ENCODE assay signal across 29 cellular contexts in the genomic region with DNA sequence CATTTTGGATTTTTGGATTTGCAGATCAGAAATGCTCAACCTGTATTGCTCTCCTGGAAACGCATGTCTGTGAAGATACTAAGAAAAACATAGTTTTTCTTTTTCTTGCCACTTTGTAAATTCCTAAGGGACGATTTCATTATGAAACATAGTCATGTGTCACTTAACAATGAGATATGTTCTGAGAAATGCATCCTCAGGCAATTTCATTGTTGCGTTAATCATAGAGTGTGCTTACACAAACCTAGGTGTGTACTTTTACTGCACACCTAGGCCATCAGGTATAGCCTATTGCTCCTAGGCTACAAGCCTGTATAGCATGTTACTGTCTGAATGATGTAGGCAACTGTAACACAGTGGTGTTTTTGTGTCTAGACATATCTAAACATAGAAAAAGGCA. TPM values are rescaled to one million over a fixed set of nuclear protein-coding genes. Genes with fewer than 3 reads are reported as not detected.
DNase-seq lines count a peak whose midpoint lies in the region; ATAC-seq and TF ChIP-seq lines count a peak whose summit lies in the region.
"Had no signal": no experiment of that assay in that cellular context is flagged by ENCODE, and none has a peak within 500 bp of the region (broad histone marks: within the 10 kb centered on the region; RNA-seq: fewer than 3 reads in every experiment).

No MANE protein-coding gene starts in this region.

- H3K9ac ChIP-seq in SK-N-SH (no peak overlapping the region), neuronal stem cell (ENCODE audit: low read depth, low read length, poor library complexity) (no peak overlapping the region)

- H3K79me1 ChIP-seq in neuronal stem cell (ENCODE audit: low read depth, low read length), result no peaks in the 10 kb centered on the region

- DNase-seq in SK-N-SH, result no peak
- DNase-seq in RKO (ENCODE audit: low spot score), result peak; percentile 11
- DNase-seq in effector memory CD8-positive, alpha-beta T cell, result no peak
- peak; percentile 31 for DNase-seq in renal cortical epithelial cell (ENCODE audit: low read depth)
- DNase-seq in stimulated activated CD4-positive, alpha-beta T cell treated with anti-CD3 and anti-CD28 coated beads, Interleukin-15, amount 100 ng/mL, for 24 hours, result no peak
- no peak for DNase-seq in neuronal stem cell (ENCODE audit: low spot score)
- DNase-seq: activated CD4-positive, alpha-beta T cell treated with anti-CD3 and anti-CD28 coated beads, Interleukin-2, amount 10 ng/mL, durations not matched to agents 24 days and 14 days; activated CD8-positive, alpha-beta memory T cell treated with anti-CD3 and anti-CD28 coated beads, Interleukin-2, amount 50 U/mL, for 4 hours; activated gamma-delta T cell; AML-193; Calu3; GOT3; left ventricle myocardium superior; NCI-H1105 treated with DMSO at 0.1 percent for 48 hours; NCI-H2081; NCI-H510A treated with DMSO at 0.1 percent for 48 hours; nephron progenitor cell; NK-92 treated with Interleukin-12 subunit alpha and Interleukin-12 subunit beta, amount 100 ng/mL, for 24 hours; sigmoid colon; SJCRH30; T-helper 2 cell; testis had no signal

- no peak overlapping the region for H2BK15ac ChIP-seq in neuronal stem cell (ENCODE audit: low read length)

- TF ChIP-seq RAD21 in SK-N-SH (IDR thresholded peaks at IDR 0.05; ENCODE audit: low read length), result no peak

- no peak overlapping the region for H4K91ac ChIP-seq in neuronal stem cell (ENCODE audit: low read depth, low read length, poor library complexity)

- H3K4me1 ChIP-seq in SK-N-SH (ENCODE audit: control insufficient read depth in 1 of 2, insufficient read depth in 2 of 2, low read depth in 1 of 2, low read length in 1 of 2), result no peaks in the 10 kb centered on the region
- no peaks in the 10 kb centered on the region for H3K4me1 ChIP-seq in neuronal stem cell (ENCODE audit: control insufficient read depth in 2 of 2, insufficient read depth in 1 of 2, low read depth in 1 of 2, low read length in 2 of 2)
- H3K4me1 ChIP-seq: sigmoid colon, SJCRH30, testis had no signal

- H3K9me3 ChIP-seq in SK-N-SH, result no peaks in the 10 kb centered on the region
- peaks cover 0 to 7% of the 10 kb centered on the region in 2 donors for H3K9me3 ChIP-seq in neuronal stem cell (replicated peaks in 1 of 2; ENCODE audit: control insufficient read depth in 2 of 2, insufficient read depth in 1 of 2, low read depth in 1 of 2, low read length in 2 of 2)
- H3K9me3 ChIP-seq: testis had no signal

- H2AFZ ChIP-seq in SK-N-SH (ENCODE audit: low read depth), result no peak overlapping the region
- H2AFZ ChIP-seq in neuronal stem cell (ENCODE audit: low read length), result no peak overlapping the region

- H3K79me2 ChIP-seq in SK-N-SH (ENCODE audit: insufficient read depth), result no peaks in the 10 kb centered on the region

- CTCF ChIA-PET in SK-N-SH (lab: Yijun Ruan, JAX), result no interaction called here

- H3K14ac ChIP-seq in neuronal stem cell (ENCODE audit: low read length), result no peak overlapping the region

- H3K4me1 Mint-ChIP-seq in effector memory CD8-positive, alpha-beta T cell (ENCODE audit: low read depth in 2 of 2), result peaks cover 25 to 53% of the 10 kb centered on the region in 2 donors

- no peak overlapping the region for H2BK5ac ChIP-seq in neuronal stem cell (ENCODE audit: low read length)

- H4K8ac ChIP-seq in neuronal stem cell (ENCODE audit: low read depth, low read length), result no peak overlapping the region

- POLR2A ChIA-PET in SK-N-SH (lab: Yijun Ruan, JAX), result no interaction called here

- no peak for TF ChIP-seq CTCF in SK-N-SH (IDR thresholded peaks at IDR 0.05)

- H4K20me1 ChIP-seq in SK-N-SH (ENCODE audit: insufficient read depth), result no peaks in the 10 kb centered on the region

- no peak overlapping the region for H3K23ac ChIP-seq in neuronal stem cell (ENCODE audit: low read depth, low read length, poor library complexity)

- H3K27ac Mint-ChIP-seq in effector memory CD8-positive, alpha-beta T cell, result peak overlapping the region in 1 of 2 donors; percentile 94
- H3K27ac Mint-ChIP-seq: activated CD4-positive, alpha-beta T cell treated with anti-CD3 and anti-CD28 coated beads, Interleukin-2, amount 10 ng/mL, durations not matched to agents 24 days and 14 days; nephron progenitor cell had no signal

- H3K18ac ChIP-seq in neuronal stem cell (ENCODE audit: low read length), result no peak overlapping the region

- H2BK12ac ChIP-seq in neuronal stem cell (ENCODE audit: low read length), result no peak overlapping the region

- no peak overlapping the region for H3K4ac ChIP-seq in neuronal stem cell (ENCODE audit: low read length)

- H3K4me3 Mint-ChIP-seq in effector memory CD8-positive, alpha-beta T cell, result peak overlapping the region; percentile 78 to 85
- H3K4me3 Mint-ChIP-seq: activated CD4-positive, alpha-beta T cell treated with anti-CD3 and anti-CD28 coated beads, Interleukin-2, amount 10 ng/mL, durations not matched to agents 24 days and 14 days; nephron progenitor cell had no signal

- H3K9me3 Mint-ChIP-seq in effector memory CD8-positive, alpha-beta T cell, result peaks cover 2 to 5% of the 10 kb centered on the region in 2 donors

- H3K4me3 ChIP-seq in SK-N-SH (ENCODE audit: low read depth in 2 of 2, low read length in 1 of 2), result no peak overlapping the region
- no peak overlapping the region for H3K4me3 ChIP-seq in neuronal stem cell (ENCODE audit: low read length in 2 of 2)
- H3K4me3 ChIP-seq: sigmoid colon, SJCRH30, testis had no signal

- 61% methylated on average over 3 of the region's 3 CpGs for WGBS in SK-N-SH (ENCODE audit: low lambda C conversion rate)
- WGBS in neuronal stem cell (ENCODE audit: extremely low coverage in 2 of 2, insufficient read length in 2 of 2, insufficient replicate concordance in 1 of 2), 2 donors, result no CpG with 5 or more reads among the region's 3 CpGs

- no peak overlapping the region for H2BK120ac ChIP-seq in neuronal stem cell (ENCODE audit: low read depth, low read length)

- H3K27me3 Mint-ChIP-seq in effector memory CD8-positive, alpha-beta T cell, result no peaks in the 10 kb centered on the region
- H3K27me3 Mint-ChIP-seq: activated CD4-positive, alpha-beta T cell treated with anti-CD3 and anti-CD28 coated beads, Interleukin-2, amount 10 ng/mL, durations not matched to agents 24 days and 14 days had no signal

- no peaks in the 10 kb centered on the region for H3K9me2 ChIP-seq in SK-N-SH

- no peaks in the 10 kb centered on the region for H3F3A ChIP-seq in SK-N-SH (replicated peaks; ENCODE audit: insufficient read depth)

- H3K27me3 ChIP-seq in SK-N-SH (ENCODE audit: insufficient read depth) (no peaks in the 10 kb centered on the region), neuronal stem cell (ENCODE audit: control insufficient read depth in 3 of 3, insufficient read depth in 3 of 3, low read depth in 1 of 3, low read length in 3 of 3) (no peaks in the 10 kb centered on the region)
- H3K27me3 ChIP-seq: sigmoid colon, SJCRH30, testis had no signal

- no peak overlapping the region for H2AK5ac ChIP-seq in neuronal stem cell (ENCODE audit: low read depth, low read length)

- ATAC-seq in SK-N-SH treated with all-trans-retinoic acid at 6 μM for 48 hours (no peak), HG03439 (IDR thresholded peaks at IDR 0.05; ENCODE audit: unreplicated experiment) (no peak)
- no peak for ATAC-seq in effector memory CD8-positive, alpha-beta T cell (replicated peaks)
- ATAC-seq: left ventricle myocardium superior, Panc1 had no signal

- H3K36me3 Mint-ChIP-seq in effector memory CD8-positive, alpha-beta T cell (ENCODE audit: insufficient read depth), result peaks cover 14% of the 10 kb centered on the region

- H3K36me3 ChIP-seq in SK-N-SH (replicated peaks in 1 of 2; ENCODE audit: control insufficient read depth in 1 of 2, insufficient read depth in 2 of 2, low read length in 1 of 2) (no peaks in the 10 kb centered on the region), neuronal stem cell (replicated peaks in 1 of 2; ENCODE audit: control insufficient read depth in 2 of 2, insufficient read depth in 2 of 2, low read length in 2 of 2) (no peaks in the 10 kb centered on the region)
- H3K36me3 ChIP-seq: sigmoid colon, SJCRH30 had no signal

- H3K4me2 ChIP-seq in SK-N-SH, result no peak overlapping the region
- no peak overlapping the region for H3K4me2 ChIP-seq in neuronal stem cell (ENCODE audit: insufficient read depth, low read length, poor library complexity, severe bottlenecking)

- no peak overlapping the region for H3K27ac ChIP-seq in SK-N-SH (ENCODE audit: low read depth in 2 of 2, low read length in 1 of 2)
- no peak overlapping the region for H3K27ac ChIP-seq in neuronal stem cell (replicated peaks; ENCODE audit: low read length)
- H3K27ac ChIP-seq: 22Rv1, HL-60, sigmoid colon, SJCRH30, testis, VCaP had no signal

- no peak for TF ChIP-seq EP300 in SK-N-SH (IDR thresholded peaks at IDR 0.05; ENCODE audit: borderline replicate concordance in 1 of 2, low read depth in 1 of 2, low read length in 1 of 2)

TF ChIP-seq in SK-N-SH, 30 proteins besides CTCF, POLR2A, EP300 and RAD21:
- no peak for TF ChIP-seq YY1 (IDR thresholded peaks at IDR 0.05; ENCODE audit: low read depth)
- TF ChIP-seq, protein P1, sequence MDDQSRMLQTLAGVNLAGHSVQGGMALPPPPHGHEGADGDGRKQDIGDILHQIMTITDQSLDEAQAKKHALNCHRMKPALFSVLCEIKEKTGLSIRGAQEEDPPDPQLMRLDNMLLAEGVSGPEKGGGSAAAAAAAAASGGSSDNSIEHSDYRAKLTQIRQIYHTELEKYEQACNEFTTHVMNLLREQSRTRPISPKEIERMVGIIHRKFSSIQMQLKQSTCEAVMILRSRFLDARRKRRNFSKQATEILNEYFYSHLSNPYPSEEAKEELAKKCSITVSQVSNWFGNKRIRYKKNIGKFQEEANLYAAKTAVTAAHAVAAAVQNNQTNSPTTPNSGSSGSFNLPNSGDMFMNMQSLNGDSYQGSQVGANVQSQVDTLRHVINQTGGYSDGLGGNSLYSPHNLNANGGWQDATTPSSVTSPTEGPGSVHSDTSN (IDR thresholded peaks at IDR 0.05), result 0 out of 2 replicates have a peak, but pooled peaks have one; percentile 8
TF ChIP-seq in SK-N-SH: peak in this region for 1.

TF ChIP-seq in SK-N-SH treated with all-trans-retinoic acid at 6 μM for 48 hours, 23 proteins besides CTCF, POLR2A, EP300 and RAD21 (continues in another document):
- no peak for TF ChIP-seq TCF4 (CRISPR knock-in tag; IDR thresholded peaks at IDR 0.05; ENCODE audit: borderline replicate concordance)

RNA-seq across cellular contexts. Expression of a gene that starts 13.4 kb away (rescaled TPM):
- not detected in 2 replicates for polyA plus RNA-seq in SK-N-SH (2012; rRNA removed)
- not detected in 2 replicates for polyA plus RNA-seq in SK-N-SH (2012; cell fraction: cytosol; rRNA removed)
- not detected in 2 replicates for polyA plus RNA-seq in SK-N-SH (2012; cell fraction: nucleus; rRNA removed)
- not detected in 2 replicates for total RNA-seq in renal cortical epithelial cell
- not detected for polyA plus RNA-seq in neuronal stem cell (2013, experiment 1 of 2)
- not detected for polyA plus RNA-seq in neuronal stem cell (2013, experiment 2 of 2)
- total RNA-seq: Calu3, dermis microvascular lymphatic vessel endothelial cell had no signal

Comparison
In these comparisons a context has a peak if more than half of its experiments do, and no peak if none do; other contexts are left out.
1. DNase-seq: peak in RKO (single experiment) and renal cortical epithelial cell (single experiment); none in SK-N-SH (single experiment), effector memory CD8-positive, alpha-beta T cell (0 of 3), stimulated activated CD4-positive, alpha-beta T cell treated with anti-CD3 and anti-CD28 coated beads, Interleukin-15, amount 100 ng/mL, for 24 hours (single experiment) and neuronal stem cell (single experiment).